7 cellular contexts compared by ENCODE assay signal in the genomic region with DNA sequence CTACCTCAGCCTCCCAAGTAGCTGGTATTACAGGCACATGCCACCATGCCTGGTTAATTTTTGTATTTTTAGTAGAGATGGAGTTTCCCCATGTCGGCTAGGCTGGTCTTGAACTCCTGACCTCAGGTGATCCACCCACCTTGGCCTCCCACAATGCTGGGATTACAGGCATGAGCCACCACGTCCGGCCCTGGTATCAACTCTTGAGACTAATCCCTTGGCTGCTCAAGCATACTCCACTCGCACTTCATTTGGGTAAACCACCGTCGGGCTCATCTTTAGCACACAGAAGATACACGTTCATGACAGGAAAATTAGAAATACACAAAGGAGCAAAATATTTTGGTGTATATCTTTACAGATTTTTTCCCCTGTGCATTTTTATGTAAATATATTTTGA. TPM values are rescaled to one million over a fixed set of nuclear protein-coding genes. Genes with fewer than 3 reads are reported as not detected.
DNase-seq lines count a peak whose midpoint lies in the region; ATAC-seq, FAIRE-seq and TF ChIP-seq lines count a peak whose summit lies in the region.
"Not testable (repeated sequence)": the region's sequence is repeated elsewhere in the genome, so short reads cannot be mapped to it uniquely, and the experiment has no call there.

No MANE protein-coding gene starts in this region.

- H3K36me3 ChIP-seq in GM12878 (ENCODE audit: control insufficient read depth in 2 of 2, insufficient read depth in 2 of 2, low read length in 1 of 2) = not testable (repeated sequence)

- not testable (repeated sequence) for H3K79me2 ChIP-seq in GM12878 (ENCODE audit: control insufficient read depth, insufficient read depth, low read length)

- RAD21 ChIA-PET in GM12878 (lab: Charles Lee; ENCODE audit: unreplicated experiment) = not testable (repeated sequence)

- H2AFZ ChIP-seq in GM12878 (ENCODE audit: control insufficient read depth, low read depth, low read length) = not testable (repeated sequence)

- intact Hi-C loops in GM12878 (cut with micrococcal nuclease; ENCODE audit: unreplicated experiment) = not testable (repeated sequence)

- POLR2A ChIA-PET in GM12878 (lab: Charles Lee) = not testable (repeated sequence)

- not testable (repeated sequence) for H4K20me1 ChIP-seq in GM12878 (ENCODE audit: control insufficient read depth, insufficient read depth)

- not testable (repeated sequence) for H3K4me1 ChIP-seq in GM12878 (ENCODE audit: control insufficient read depth, insufficient read depth, low read length)

- TF ChIP-seq CTCF in GM12878 (IDR thresholded peaks at IDR 0.05 in 2 of 3, conservative IDR thresholded peaks at IDR 0.05 in 1 of 3; ENCODE audit: control insufficient read depth in 2 of 3, extremely low read depth in 1 of 3, insufficient read depth in 1 of 3, low read depth in 3 of 3, low read length in 3 of 3) = not testable (repeated sequence)

- not testable (repeated sequence) for BruUV-seq in GM12878 (replicated peaks; lab: Mats Ljungman, UMichigan)

- peak; percentile 13 for DNase-seq in GM12878 (ENCODE audit: low read depth, low spot score)

- not testable (repeated sequence) for H3K4me3 ChIP-seq in GM12878

- TF ChIP-seq RAD21 in GM12878 (IDR thresholded peaks at IDR 0.05; ENCODE audit: insufficient read depth, low read depth, low read length) = not testable (repeated sequence)

- not testable (repeated sequence) for H3K9ac ChIP-seq in GM12878 (ENCODE audit: control insufficient read depth, insufficient read depth, low read length)

- peak; percentile 78 for ATAC-seq in GM18502 (IDR thresholded peaks at IDR 0.05; ENCODE audit: poor library complexity, unreplicated experiment)
- peak; percentile 80 for ATAC-seq in GM19043 (IDR thresholded peaks at IDR 0.05; ENCODE audit: low read depth, unreplicated experiment)
- ATAC-seq in GM21447 (IDR thresholded peaks at IDR 0.05; ENCODE audit: unreplicated experiment) = peak; percentile 77
- ATAC-seq in HG02642 (IDR thresholded peaks at IDR 0.05; ENCODE audit: poor library complexity, unreplicated experiment) = peak; percentile 73
- ATAC-seq in HG03060 (IDR thresholded peaks at IDR 0.05; ENCODE audit: low read depth, unreplicated experiment) = peak; percentile 68
- peak; percentile 80 for ATAC-seq in HG03432 (IDR thresholded peaks at IDR 0.05; ENCODE audit: unreplicated experiment)
- peak; percentile 80 for ATAC-seq in GM12878

- not testable (repeated sequence) for H3K9me3 ChIP-seq in GM12878 (replicated peaks; ENCODE audit: control insufficient read depth, insufficient read depth, low read length)

- SMC1A ChIA-PET in GM12878 (lab: Charles Lee; ENCODE audit: uncharacterized antibody, unreplicated experiment) = not testable (repeated sequence)

- TF ChIP-seq EP300 in GM12878 (IDR thresholded peaks at IDR 0.05; ENCODE audit: borderline replicate concordance in 1 of 2, control insufficient read depth in 1 of 2, low read depth in 2 of 2, low read length in 2 of 2) = not testable (repeated sequence)

- not testable (repeated sequence) for FAIRE-seq in GM12878 (lab: Jason Lieb, UNC)

- H3K27ac ChIP-seq in GM12878 (ENCODE audit: control insufficient read depth, insufficient read depth) = not testable (repeated sequence)

- not testable (repeated sequence) for H3K27me3 ChIP-seq in GM12878 (replicated peaks in 1 of 2; ENCODE audit: control insufficient read depth in 2 of 2, insufficient read depth in 2 of 2, low read length in 1 of 2)

- not testable (repeated sequence) for TF ChIP-seq POLR2A in GM12878 (IDR thresholded peaks at IDR 0.05; ENCODE audit: low read depth, low read length)

- in situ Hi-C loops in GM12878 (cut with MboI) = not testable (repeated sequence)

- CTCF ChIA-PET in GM12878 (lab: Yijun Ruan, JAX) = not testable (repeated sequence)

- 0% methylated on average over 7 of the region's 7 CpGs for WGBS in GM12878 (ENCODE audit: insufficient coverage, insufficient replicate concordance, low lambda C conversion rate, missing lambda C conversion rate)

- not testable (repeated sequence) for H3K4me2 ChIP-seq in GM12878 (ENCODE audit: control insufficient read depth, insufficient read depth)

TF ChIP-seq in GM12878, 131 proteins besides CTCF, POLR2A, EP300 and RAD21:
- TF ChIP-seq PAX5 (IDR thresholded peaks at IDR 0.05; ENCODE audit: borderline replicate concordance, low read depth, low read length) (0 out of 2 replicates have a peak, but pooled peaks have one; percentile 35), RUNX3 (IDR thresholded peaks at IDR 0.05; ENCODE audit: low read length) (0 out of 2 replicates have a peak, but pooled peaks have one; percentile 18), BHLHE40 (IDR thresholded peaks at IDR 0.05; ENCODE audit: borderline replicate concordance in 1 of 2, low read depth in 2 of 2, low read length in 1 of 2) (peak in 1 of 2 experiments; percentile 65; a peak in 1 of 4 replicates)
TF ChIP-seq in GM12878: peak in this region for 3; not testable (repeated sequence) for 128.

RNA-seq across cellular contexts. Expression of a gene that starts 12.2 kb away (rescaled TPM):
- total RNA-seq in GM12878 (2013; cell fraction: nucleolus; rRNA removed) = 0.37 and 0.81 TPM in 2 replicates
- 0.56 and 0.71 TPM in 2 replicates for total RNA-seq in GM12878 (2014; rRNA removed)
- 0.54 and 0.55 TPM in 2 replicates for total RNA-seq in GM12878 (2014; rRNA removed; fragmentation: Illumina TruSeq; extraction: Trizol)
- 0.51 and 0.69 TPM in 2 replicates for total RNA-seq in GM12878 (2021)
- polyA plus RNA-seq in GM12878 (2011; ENCODE audit: low read depth) = 0.35 TPM
- 1.3 and 1.6 TPM in 2 replicates for polyA plus RNA-seq in GM12878 (2011; rRNA removed)
- 1.0 and 1.2 TPM in 2 replicates for polyA plus RNA-seq in GM12878 (2011; cell fraction: cytosol; rRNA removed)
- polyA plus RNA-seq in GM12878 (2011; cell fraction: nucleus; rRNA removed) = 1.1 and 1.3 TPM in 2 replicates
- polyA plus RNA-seq in GM12878 (2012) = 0.32 and 0.58 TPM in 2 replicates
- 0.46 and 0.85 TPM in 2 replicates for polyA plus RNA-seq in GM12878 (2014; fragmentation: Illumina TruSeq; extraction: Trizol)
- polyA plus RNA-seq in GM12878 (2014; fragmentation: Nextera tagmentation; extraction: Ambion mirVana) = under 1 TPM; 0.23 to 0.27 TPM
- polyA plus RNA-seq in GM12878 (2014; rRNA removed) = 0.51 and 0.74 TPM in 2 replicates
- under 1 TPM; 0.71 to 0.97 TPM for polyA plus RNA-seq in GM12878 (2016; fragmentation: Nextera tagmentation; extraction: Ambion mirVana)
- polyA minus RNA-seq in GM12878 (2011; rRNA and poly(A)+ RNA removed) = 0.93 and 1.2 TPM in 2 replicates
- 0.27 and 0.62 TPM in 2 replicates for polyA minus RNA-seq in GM12878 (2011; cell fraction: cytosol; rRNA and poly(A)+ RNA removed)
- polyA minus RNA-seq in GM12878 (2011; cell fraction: nucleus; rRNA and poly(A)+ RNA removed) = 0.24 and 0.38 TPM in 2 replicates
